Comparison of ENCODE assay signal across 14 cellular contexts in the genomic region with DNA sequence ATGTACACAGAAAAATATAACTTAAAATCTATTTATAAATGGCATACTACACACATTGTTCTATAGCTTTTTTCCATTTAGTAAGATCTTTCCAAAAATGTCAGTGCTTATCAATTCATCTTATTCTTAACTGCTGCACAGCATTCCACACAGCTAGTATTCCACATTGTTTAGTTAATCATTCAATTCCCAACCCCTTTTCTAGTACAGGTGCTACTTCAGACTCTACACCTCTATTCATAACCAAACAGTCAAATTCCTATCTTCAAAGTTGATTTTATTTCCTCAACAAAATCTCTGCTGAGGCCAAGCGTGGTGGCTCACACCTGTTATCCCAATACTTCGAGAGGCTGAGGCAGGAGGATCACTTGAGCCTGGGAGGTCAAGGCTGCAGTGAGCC. TPM values are rescaled to one million over a fixed set of nuclear protein-coding genes. Genes with fewer than 3 reads are reported as not detected.
DNase-seq lines count a peak whose midpoint lies in the region; ATAC-seq, FAIRE-seq and TF ChIP-seq lines count a peak whose summit lies in the region.
"Had no signal": no experiment of that assay in that cellular context is flagged by ENCODE, and none has a peak within 500 bp of the region (broad histone marks: within the 10 kb centered on the region; RNA-seq: fewer than 3 reads in every experiment).

No MANE protein-coding gene starts in this region.

- H3K27ac Mint-ChIP-seq in Calu3 (ENCODE audit: unreplicated experiment) (peak overlapping the region; percentile 68), nephron progenitor cell (peak overlapping the region; percentile 70)
- peak overlapping the region; percentile 54 for H3K27ac Mint-ChIP-seq in activated naive CD8-positive, alpha-beta T cell

- DNase-seq in Calu3 (no peak), nephron progenitor cell (no peak), GOT3 (lab: John Stamatoyannopoulos, UW) (no peak), urothelium cell line (ENCODE audit: low spot score) (no peak)
- DNase-seq: activated CD8-positive, alpha-beta memory T cell treated with anti-CD3 and anti-CD28 coated beads, Interleukin-2, amount 50 U/mL, for 48 hours; foreskin melanocyte; NCI-H1105; SK-N-SH; stimulated activated CD4-positive, alpha-beta T cell treated with anti-CD3 and anti-CD28 coated beads, Interleukin-4, amount 100 ng/mL, for 1 hour had no signal

- peaks cover 17% of the 10 kb centered on the region for H3K4me1 Mint-ChIP-seq in Calu3 (ENCODE audit: low read depth, unreplicated experiment)
- H3K4me1 Mint-ChIP-seq in activated naive CD8-positive, alpha-beta T cell (ENCODE audit: low read depth), result peaks cover 50% of the 10 kb centered on the region
- peaks cover 10% of the 10 kb centered on the region for H3K4me1 Mint-ChIP-seq in nephron progenitor cell

- H3K27me3 Mint-ChIP-seq in Calu3 (ENCODE audit: unreplicated experiment), result no peaks in the 10 kb centered on the region
- no peaks in the 10 kb centered on the region for H3K27me3 Mint-ChIP-seq in activated naive CD8-positive, alpha-beta T cell
- no peaks in the 10 kb centered on the region for H3K27me3 Mint-ChIP-seq in nephron progenitor cell (ENCODE audit: low read depth, poor library complexity)
- H3K27me3 Mint-ChIP-seq: IgD-negative memory B cell had no signal

- CTCF ChIA-PET in Calu3 (lab: Charles Lee), result no interaction called here

- H3K9me3 Mint-ChIP-seq in Calu3 (ENCODE audit: low read depth, unreplicated experiment) (no peaks in the 10 kb centered on the region), nephron progenitor cell (peaks cover 9% of the 10 kb centered on the region)
- no peaks in the 10 kb centered on the region for H3K9me3 Mint-ChIP-seq in activated naive CD8-positive, alpha-beta T cell (ENCODE audit: low read depth)
- H3K9me3 Mint-ChIP-seq: IgD-negative memory B cell had no signal

- peak overlapping the region in 9 of 11 experiments; percentile 39 to 63 (median 57); a peak in 13 of 22 replicates for H3K9ac ChIP-seq in BLaER1 treated with 17β-estradiol and CSF1 and Interleukin-3, amounts not matched to agents 10 nM and 100 nM
- H3K9ac ChIP-seq: SK-N-SH had no signal

- BruUV-seq in Calu3 (replicated peaks; lab: Mats Ljungman, UMichigan), result no TSS peak

- H3K4me1 ChIP-seq in BLaER1 treated with 17β-estradiol and CSF1 and Interleukin-3, amounts not matched to agents 10 nM and 100 nM, result peaks cover 25 to 83% (median 63%) of the 10 kb centered on the region in 10 experiments

- H3K9me3 ChIP-seq in BLaER1 treated with 17β-estradiol and CSF1 and Interleukin-3, amounts not matched to agents 10 nM and 100 nM (replicated peaks in 1 of 11), result peaks cover 0 to 2% (median 0%) of the 10 kb centered on the region in 11 experiments; a peak in 5 of 22 replicates
- H3K9me3 ChIP-seq: SK-N-SH had no signal

- H3K36me3 ChIP-seq in BLaER1 treated with 17β-estradiol and CSF1 and Interleukin-3, amounts not matched to agents 10 nM and 100 nM, result peaks cover 17 to 68% (median 39%) of the 10 kb centered on the region in 11 experiments

- no peaks in the 10 kb centered on the region for H3K27me3 ChIP-seq in BLaER1 treated with 17β-estradiol and CSF1 and Interleukin-3, amounts not matched to agents 10 nM and 100 nM

- H4K20me1 ChIP-seq in BLaER1 treated with 17β-estradiol and CSF1 and Interleukin-3, amounts not matched to agents 10 nM and 100 nM, result peaks cover 0 to 60% (median 4%) of the 10 kb centered on the region in 11 experiments; a peak in 7 of 22 replicates

- peak overlapping the region in 1 of 10 experiments; percentile 47; a peak in 2 of 20 replicates for H3K4me3 ChIP-seq in BLaER1 treated with 17β-estradiol and CSF1 and Interleukin-3, amounts not matched to agents 10 nM and 100 nM
- H3K4me3 ChIP-seq: lung had no signal

- FAIRE-seq in urothelium cell line (lab: Jason Lieb, UNC), result no peak

- intact Hi-C loops in Calu3 (cut with micrococcal nuclease; ENCODE audit: unreplicated experiment), result loop anchor here (10.0 kb wide), 1 partner anchor 426 kb away; no protein-coding TSS in a partner anchor

- H3K4me3 Mint-ChIP-seq in Calu3 (ENCODE audit: low read depth, unreplicated experiment), result no peak overlapping the region
- no peak overlapping the region for H3K4me3 Mint-ChIP-seq in activated naive CD8-positive, alpha-beta T cell
- H3K4me3 Mint-ChIP-seq in nephron progenitor cell, result no peak overlapping the region

- TF ChIP-seq CTCF in Calu3 (IDR thresholded peaks at IDR 0.05; ENCODE audit: unreplicated experiment) (no peak), nephron progenitor cell (IDR thresholded peaks at IDR 0.05) (no peak)

- peak overlapping the region in 10 of 11 experiments; percentile 13 to 72 (median 66); a peak in 17 of 22 replicates for H3K27ac ChIP-seq in BLaER1 treated with 17β-estradiol and CSF1 and Interleukin-3, amounts not matched to agents 10 nM and 100 nM

- no peak for ATAC-seq in HG02588 (IDR thresholded peaks at IDR 0.05; ENCODE audit: unreplicated experiment)

- peak overlapping the region; percentile 67 to 96 (median 75); a peak in 21 of 22 replicates for H3K4me2 ChIP-seq in BLaER1 treated with 17β-estradiol and CSF1 and Interleukin-3, amounts not matched to agents 10 nM and 100 nM
- H3K4me2 ChIP-seq: SK-N-SH had no signal

- H3K36me3 Mint-ChIP-seq in Calu3 (ENCODE audit: insufficient read depth, unreplicated experiment), result peaks cover 28% of the 10 kb centered on the region
- H3K36me3 Mint-ChIP-seq in activated naive CD8-positive, alpha-beta T cell, result peaks cover 5% of the 10 kb centered on the region
- H3K36me3 Mint-ChIP-seq in nephron progenitor cell (ENCODE audit: low read depth), result peaks cover 52% of the 10 kb centered on the region

RNA-seq across cellular contexts. Expression of gene NEK9, which starts 12.3 kb away (rescaled TPM):
- 63.4 and 65.4 TPM in 2 replicates for total RNA-seq in Calu3 (2022)

RNA-seq across cellular contexts. Expression of gene TMED10, which starts 37.2 kb away (rescaled TPM):
- total RNA-seq in Calu3 (2022), result 391 and 434 TPM in 2 replicates
